In genomic region chr11:9884601-9885000, GRCh38 we compare ENCODE assay signal across 20 cellular contexts.
"Had no signal": no experiment of that assay in that cellular context is flagged by ENCODE, and none has a peak within 500 bp of the region (broad histone marks: within the 10 kb centered on the region; RNA-seq: fewer than 3 reads in every experiment).

No MANE protein-coding gene starts in this region.

- FAIRE-seq: endometrium, pancreas had no signal

- H3K36me3 ChIP-seq: gastrocnemius medialis, left ventricle myocardium inferior, neutrophil, pancreas, tibial artery had no signal

- H3K27me3 ChIP-seq: gastrocnemius medialis, neutrophil, pancreas, tibial artery had no signal

- H3K4me1 ChIP-seq: gastrocnemius medialis, left ventricle myocardium inferior, pancreas, psoas muscle, tibial artery had no signal

- DNase-seq: activated CD4-positive, alpha-beta T cell treated with anti-CD3 and anti-CD28 coated beads, Interleukin-2, amount 50 U/mL, for 1 hour; activated CD4-positive, CD25-positive, alpha-beta regulatory T cell treated with anti-CD3 and anti-CD28 coated beads, Interleukin-2, amount 50 U/mL, for 72 hours; activated CD8-positive, alpha-beta T cell treated with anti-CD3 and anti-CD28 coated beads, Interleukin-2, amount 10 ng/mL, durations not matched to agents 7 days and 5 days; activated gamma-delta T cell; aorta; effector CD4-positive, alpha-beta T cell; gastrocnemius medialis; hypothalamus; left ventricle myocardium inferior; midbrain; natural killer cell; pancreas; psoas muscle; right cardiac atrium; stimulated activated CD4-positive, alpha-beta T cell treated with anti-CD3 and anti-CD28 coated beads, Interleukin-4, amount 100 ng/mL, for 24 hours; stimulated activated naive CD8-positive, alpha-beta T cell treated with anti-CD3 and anti-CD28 coated beads, Interleukin-15, Interleukin-2, amounts not matched to agents 100 U/mL and 50 U/mL, for 24 hours; tibial artery had no signal

- H3K4me3 ChIP-seq: gastrocnemius medialis, left ventricle myocardium inferior, pancreas, psoas muscle, tibial artery had no signal

- H3K27ac ChIP-seq: gastrocnemius medialis, left ventricle myocardium inferior, neutrophil, pancreas, psoas muscle, tibial artery, VCaP had no signal

- ATAC-seq: activated CD8-positive, alpha-beta T cell treated with anti-CD3 and anti-CD28 coated beads, Interleukin-2, amount 10 ng/mL, durations not matched to agents 7 days and 5 days; gastrocnemius medialis; natural killer cell; pancreas; psoas muscle; right cardiac atrium; stimulated activated naive CD8-positive, alpha-beta T cell treated with anti-CD3 and anti-CD28 coated beads, Interleukin-15, Interleukin-2, amounts not matched to agents 100 U/mL and 50 U/mL, for 24 hours had no signal

- H3K9me3 ChIP-seq: gastrocnemius medialis, left ventricle myocardium inferior, neutrophil, pancreas, psoas muscle, tibial artery had no signal
